ENCODE assay signal across 20 cellular contexts in the genomic region with DNA sequence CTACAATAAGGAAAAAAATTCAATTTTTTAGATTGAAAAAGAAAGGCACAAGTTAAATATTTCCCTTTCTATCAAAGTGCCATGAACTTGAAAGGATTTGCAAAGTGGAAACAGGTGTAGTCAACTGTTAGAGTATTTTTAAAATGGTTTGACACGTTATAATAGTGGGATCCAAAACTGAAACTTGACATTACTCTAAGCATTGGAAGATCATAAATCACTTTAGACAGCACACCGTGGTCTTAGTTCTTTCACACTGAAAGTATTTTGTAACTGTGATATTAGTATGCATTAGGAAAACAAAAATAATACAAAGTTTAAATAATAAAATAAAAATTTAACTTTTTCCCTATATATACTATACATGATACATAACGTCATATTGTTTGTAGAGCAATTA.
DNase-seq lines count a peak whose midpoint lies in the region; ATAC-seq, FAIRE-seq and TF ChIP-seq lines count a peak whose summit lies in the region.
"Had no signal": no experiment of that assay in that cellular context is flagged by ENCODE, and none has a peak within 500 bp of the region (broad histone marks: within the 10 kb centered on the region; RNA-seq: fewer than 3 reads in every experiment).

No MANE protein-coding gene starts in this region.

- H3K4me3 ChIP-seq in MM.1S (ENCODE audit: low read length) (no peak overlapping the region), small intestine (ENCODE audit: low read depth in 1 of 2, low read length in 2 of 2) (no peak overlapping the region)
- H3K4me3 ChIP-seq: A549 had no signal

- 24 to 49% (median 24%) methylated on average over 3 of the region's 3 CpGs for WGBS in small intestine, 3 donors

- no peaks in the 10 kb centered on the region for H3K9me2 ChIP-seq in MM.1S (replicated peaks; ENCODE audit: insufficient read depth, low read length)

- H3K36me3 ChIP-seq in MM.1S (replicated peaks; ENCODE audit: insufficient read depth, low read length) (no peaks in the 10 kb centered on the region), small intestine (ENCODE audit: control insufficient read depth in 2 of 2, insufficient read depth in 2 of 2, low read length in 2 of 2) (no peaks in the 10 kb centered on the region)

- FAIRE-seq in colon (lab: Jason Lieb, UNC) (peak; percentile 47), small intestine (lab: Jason Lieb, UNC) (peak; percentile 26)
- FAIRE-seq: D721Med, GM12892, GM18507, HepG2 had no signal

- POLR2A ChIA-PET in HEK293T (lab: Yijun Ruan, JAX), result no interaction called here

- H3K27ac ChIP-seq in MM.1S (ENCODE audit: low read length) (no peak overlapping the region), small intestine (ENCODE audit: low read depth in 1 of 2, low read length in 1 of 2) (no peak overlapping the region)
- H3K27ac ChIP-seq: A549, C4-2B had no signal

- peak overlapping the region; percentile 19; the same call in 1 of the 2 replicates for H3K4me2 ChIP-seq in MM.1S (ENCODE audit: low read depth, low read length)
- H3K4me2 ChIP-seq: A549 had no signal

- H3K27me3 ChIP-seq in MM.1S (replicated peaks; ENCODE audit: insufficient read depth, low read length) (no peaks in the 10 kb centered on the region), small intestine (ENCODE audit: control insufficient read depth in 2 of 2, insufficient read depth in 2 of 2, low read length in 2 of 2) (no peaks in the 10 kb centered on the region)

- H3K4me1 ChIP-seq in MM.1S (ENCODE audit: low read length) (peaks cover 6% of the 10 kb centered on the region; the same call in 1 of the 2 replicates), small intestine (ENCODE audit: control insufficient read depth in 2 of 2, insufficient read depth in 1 of 2, low read depth in 1 of 2, low read length in 1 of 2) (no peaks in the 10 kb centered on the region)
- H3K4me1 ChIP-seq: A549 had no signal

- no peaks in the 10 kb centered on the region for H4K20me1 ChIP-seq in MM.1S (ENCODE audit: insufficient read depth, low read length)

- no peak overlapping the region for H3K9ac ChIP-seq in MM.1S (ENCODE audit: low read length)

- H3K9me3 ChIP-seq in MM.1S (replicated peaks; ENCODE audit: insufficient read depth, low read length) (no peaks in the 10 kb centered on the region), small intestine (ENCODE audit: control insufficient read depth, low read depth) (no peaks in the 10 kb centered on the region)
- H3K9me3 ChIP-seq: A549, Caco-2 had no signal

- DNase-seq in HEK293T (ENCODE audit: extremely low spot score) (no peak), MM.1S (peak; percentile 81), small intestine (no peak), islet precursor cell (no peak)
- DNase-seq: AML-193; Caco-2; CD4-positive, alpha-beta T cell; GOT3; H7; KBM-7 had no signal

- H3K79me2 ChIP-seq in MM.1S (ENCODE audit: low read length), result no peaks in the 10 kb centered on the region

- no peak for TF ChIP-seq CTCF in MM.1S (IDR thresholded peaks at IDR 0.05; ENCODE audit: low read length)

- no peaks in the 10 kb centered on the region; the same call in 1 of the 2 replicates for H3F3A ChIP-seq in MM.1S (ENCODE audit: insufficient read depth, low read length)

- no peak for ATAC-seq in HG03354 (IDR thresholded peaks at IDR 0.05; ENCODE audit: poor library complexity, severe bottlenecking, unreplicated experiment)
- ATAC-seq in GM18909 (IDR thresholded peaks at IDR 0.05; ENCODE audit: poor library complexity, unreplicated experiment), result no peak
- ATAC-seq: A549, HCT116, HepG2 had no signal

- no peak overlapping the region for H2AFZ ChIP-seq in MM.1S (ENCODE audit: low read length)

- CTCF ChIA-PET in HEK293T (lab: Yijun Ruan, JAX), result no interaction called here

TF ChIP-seq in HEK293T, 16 proteins besides CTCF, POLR2A, EP300 and RAD21:
- TF ChIP-seq FOXM1 (IDR thresholded peaks at IDR 0.05; ENCODE audit: borderline replicate concordance), result no peak
- TF ChIP-seq, protein P1, sequence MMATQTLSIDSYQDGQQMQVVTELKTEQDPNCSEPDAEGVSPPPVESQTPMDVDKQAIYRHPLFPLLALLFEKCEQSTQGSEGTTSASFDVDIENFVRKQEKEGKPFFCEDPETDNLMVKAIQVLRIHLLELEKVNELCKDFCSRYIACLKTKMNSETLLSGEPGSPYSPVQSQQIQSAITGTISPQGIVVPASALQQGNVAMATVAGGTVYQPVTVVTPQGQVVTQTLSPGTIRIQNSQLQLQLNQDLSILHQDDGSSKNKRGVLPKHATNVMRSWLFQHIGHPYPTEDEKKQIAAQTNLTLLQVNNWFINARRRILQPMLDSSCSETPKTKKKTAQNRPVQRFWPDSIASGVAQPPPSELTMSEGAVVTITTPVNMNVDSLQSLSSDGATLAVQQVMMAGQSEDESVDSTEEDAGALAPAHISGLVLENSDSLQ (IDR thresholded peaks at IDR 0.05), result peak; percentile 52
